Comparison of ENCODE assay signal across 19 cellular contexts in genomic region chr5:78025540-78025939, GRCh38.
DNase-seq lines count a peak whose midpoint lies in the region; ATAC-seq and TF ChIP-seq lines count a peak whose summit lies in the region.
"Had no signal": no experiment of that assay in that cellular context is flagged by ENCODE, and none has a peak within 500 bp of the region (broad histone marks: within the 10 kb centered on the region; RNA-seq: fewer than 3 reads in every experiment).

No MANE protein-coding gene starts in this region.

- no peak overlapping the region for H3K4me3 Mint-ChIP-seq in H9
- no peak overlapping the region for H3K4me3 Mint-ChIP-seq in nephron progenitor cell

- H4K91ac ChIP-seq in H9 (ENCODE audit: insufficient read length, low read depth, low read length) = no peak overlapping the region

- H3K4ac ChIP-seq in H9 (ENCODE audit: low read depth, low read length) = no peak overlapping the region

- H3K4me3 ChIP-seq in epithelial cell of esophagus (ENCODE audit: low read length) = no peak overlapping the region
- H3K4me3 ChIP-seq: Peyer's patch, SJSA1 had no signal

- H3K9me3 Mint-ChIP-seq in H9 (no peaks in the 10 kb centered on the region), nephron progenitor cell (no peaks in the 10 kb centered on the region)

- H3K27ac ChIP-seq in H9 (ENCODE audit: insufficient read length, low read depth, low read length) = no peak overlapping the region
- H3K27ac ChIP-seq: C4-2B, Peyer's patch, SJSA1 had no signal

- H3K27me3 Mint-ChIP-seq in H9 (ENCODE audit: low read depth) (peaks cover 47% of the 10 kb centered on the region), nephron progenitor cell (ENCODE audit: low read depth, poor library complexity) (no peaks in the 10 kb centered on the region)

- H2BK120ac ChIP-seq in H9 (ENCODE audit: low read depth, low read length, poor library complexity, severe bottlenecking) = no peak overlapping the region

- H3K14ac ChIP-seq in H9 (ENCODE audit: insufficient read depth, low read length) = no peak overlapping the region

- H4K8ac ChIP-seq in H9 (replicated peaks; ENCODE audit: insufficient read length, low read depth, low read length) = no peak overlapping the region

- H3K36me3 Mint-ChIP-seq in H9 (ENCODE audit: insufficient read depth in 1 of 3, low read depth in 3 of 3) (no peaks in the 10 kb centered on the region; a peak in 1 of 7 replicates), nephron progenitor cell (ENCODE audit: low read depth) (peaks cover 20% of the 10 kb centered on the region)

- H3T11ph ChIP-seq in H9 (ENCODE audit: low read length) = no peak overlapping the region

- H3K79me1 ChIP-seq in H9 (ENCODE audit: insufficient read depth, low read depth, low read length, poor library complexity, severe bottlenecking) = no peaks in the 10 kb centered on the region

- H3K9me3 ChIP-seq in H9 (ENCODE audit: control insufficient read depth, low read depth, low read length) = no peaks in the 10 kb centered on the region
- H3K9me3 ChIP-seq: Peyer's patch, SJSA1 had no signal

- no peak overlapping the region for H2BK12ac ChIP-seq in H9 (ENCODE audit: insufficient read length, low read depth, low read length)

- no peak overlapping the region for H2BK20ac ChIP-seq in H9 (ENCODE audit: low read depth, low read length, poor library complexity, severe bottlenecking)

- H3K4me1 Mint-ChIP-seq in H9 (peaks cover 9 to 16% of the 10 kb centered on the region in 2 experiments), nephron progenitor cell (peaks cover 4% of the 10 kb centered on the region)

- no peak overlapping the region for H2AK5ac ChIP-seq in H9 (ENCODE audit: insufficient read length, low read length)

- no peak overlapping the region for H3K4me2 ChIP-seq in H9 (ENCODE audit: insufficient read depth, insufficient read length, low read length)

- no peak overlapping the region for H3K23ac ChIP-seq in H9 (ENCODE audit: insufficient read length, low read depth, low read length)

- ATAC-seq in HG02610 (IDR thresholded peaks at IDR 0.05; ENCODE audit: unreplicated experiment) (no peak), GM21723 (IDR thresholded peaks at IDR 0.05; ENCODE audit: unreplicated experiment) (no peak)
- ATAC-seq: HepG2 had no signal

- no peak overlapping the region for H3K9ac ChIP-seq in H9 (ENCODE audit: extremely low read depth, insufficient read length, low read length)

- H3K18ac ChIP-seq in H9 (ENCODE audit: insufficient read length, low read depth, low read length) = no peak overlapping the region

- no peaks in the 10 kb centered on the region; the same call in 1 of the 2 replicates for H3K4me1 ChIP-seq in H9 (ENCODE audit: insufficient read depth, low read length)
- H3K4me1 ChIP-seq: Peyer's patch, SJSA1 had no signal

- no peak overlapping the region for H3K27ac Mint-ChIP-seq in H9
- no peak overlapping the region for H3K27ac Mint-ChIP-seq in nephron progenitor cell

- H4K20me1 ChIP-seq in H9 (ENCODE audit: control insufficient read depth, insufficient read depth, insufficient read length) = no peaks in the 10 kb centered on the region

- TF ChIP-seq CTCF in H9 (conservative IDR thresholded peaks at IDR 0.05) (no peak), epithelial cell of esophagus (IDR thresholded peaks at IDR 0.05; ENCODE audit: insufficient read depth, low read depth, low read length, missing control alignments) (no peak), nephron progenitor cell (IDR thresholded peaks at IDR 0.05) (no peak)

- no peak overlapping the region for H2BK5ac ChIP-seq in H9 (ENCODE audit: insufficient read length, low read length)

- peaks cover 4% of the 10 kb centered on the region; the same call in 1 of the 2 replicates for H3K27me3 ChIP-seq in H9 (ENCODE audit: insufficient read depth, low read length)
- H3K27me3 ChIP-seq: Peyer's patch, SJSA1 had no signal

- WGBS in H9 (ENCODE audit: extremely low coverage, insufficient read length, low lambda C conversion rate) = no CpG with 5 or more reads among the region's 2 CpGs

- no peaks in the 10 kb centered on the region for H3K79me2 ChIP-seq in H9 (ENCODE audit: insufficient read depth, low read length)

- H3K23me2 ChIP-seq in H9 (ENCODE audit: insufficient read length, low read depth, low read length, poor library complexity, severe bottlenecking) = no peaks in the 10 kb centered on the region

- H4K5ac ChIP-seq in H9 (ENCODE audit: insufficient read length, low read depth, low read length) = no peak overlapping the region

- no peak overlapping the region for H3K56ac ChIP-seq in H9 (ENCODE audit: insufficient read length, low read depth, low read length)

- H2BK15ac ChIP-seq in H9 (ENCODE audit: low read depth, low read length) = no peak overlapping the region

- H2AFZ ChIP-seq in H9 (ENCODE audit: low read length) = no peak overlapping the region

- DNase-seq in H9 = peak; percentile 31
- peak; percentile 61 for DNase-seq in MV-4-11 (lab: John Stamatoyannopoulos, UW)
- peak; percentile 20 for DNase-seq in epithelial cell of esophagus (ENCODE audit: low read depth)
- peak; percentile 27 for DNase-seq in iPS-NIHi7 (ENCODE audit: extremely low spot score)
- no peak for DNase-seq in nephron progenitor cell
- DNase-seq in superior temporal gyrus (ENCODE audit: extremely low spot score) = no peak
- DNase-seq: ACHN; KG1; NCI-H1092 treated with DMSO at 0.1 percent for 48 hours; NCI-H2081 treated with DMSO at 0.1 percent for 48 hours; NCI-H510A; NCI-H748 treated with DMSO at 0.1 percent for 48 hours; NK-92 treated with Interleukin-12 subunit alpha and Interleukin-12 subunit beta, amount 100 ng/mL, for 24 hours; Peyer's patch had no signal

Comparison
In these comparisons a context has a peak if more than half of its experiments do, and no peak if none do; other contexts are left out.
1. DNase-seq: peak in H9 (single experiment), MV-4-11 (single experiment), epithelial cell of esophagus (single experiment) and iPS-NIHi7 (single experiment); none in nephron progenitor cell (single experiment) and superior temporal gyrus (single experiment).